ENCODE assay signal across 11 cellular contexts in the genomic region with DNA sequence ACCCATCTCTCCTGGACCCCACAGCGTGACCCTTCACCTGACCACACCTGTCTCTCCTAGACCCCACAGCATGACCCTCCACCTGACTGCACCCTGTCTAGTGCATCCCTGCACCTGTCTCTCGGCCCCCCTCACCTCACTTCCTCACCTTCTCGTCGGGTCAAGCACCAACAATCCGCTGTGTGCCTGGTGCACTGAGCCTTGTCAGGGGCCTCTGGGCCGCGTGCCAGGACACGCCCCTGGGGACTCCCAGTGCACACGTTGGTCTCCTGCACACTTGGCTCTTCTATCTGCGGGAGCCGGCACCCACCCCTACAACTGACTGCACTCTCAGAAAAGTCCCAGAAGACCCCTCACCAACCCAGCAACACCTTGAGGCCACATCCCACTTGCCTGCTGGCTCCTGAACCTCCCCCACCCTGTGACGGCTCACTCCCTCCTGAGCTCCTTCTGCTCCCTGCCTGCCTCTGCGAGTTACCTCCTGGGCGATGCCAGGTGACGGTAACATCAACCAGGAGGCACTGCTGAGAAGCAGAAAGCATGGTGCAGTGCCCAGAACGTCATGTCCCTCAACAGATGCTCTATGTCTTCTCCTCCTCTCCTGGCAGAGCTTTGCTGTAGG.
DNase-seq lines count a peak whose midpoint lies in the region; ATAC-seq, FAIRE-seq and TF ChIP-seq lines count a peak whose summit lies in the region.
"Had no signal": no experiment of that assay in that cellular context is flagged by ENCODE, and none has a peak within 500 bp of the region (broad histone marks: within the 10 kb centered on the region; RNA-seq: fewer than 3 reads in every experiment).

No MANE protein-coding gene starts in this region.

- 95% methylated on average over 16 of the region's 16 CpGs for WGBS in smooth muscle cell (ENCODE audit: low lambda C conversion rate)

- peak; percentile 38 for DNase-seq in GM18507 (ENCODE audit: extremely low spot score, insufficient read length, low read depth)
- DNase-seq in NCI-H1092 treated with DMSO at 0.1 percent for 48 hours (lab: John Stamatoyannopoulos, UW): peak; percentile 2
- peak; percentile 95 for DNase-seq in cerebellar cortex (ENCODE audit: low spot score)
- DNase-seq in sciatic nerve (ENCODE audit: low spot score): peak; percentile 53
- no peak for DNase-seq in SIG-M5 (lab: John Stamatoyannopoulos, UW)
- no peak for DNase-seq in smooth muscle cell (lab: John Stamatoyannopoulos, UW; ENCODE audit: unreplicated experiment)
- DNase-seq: activated CD4-positive, alpha-beta T cell treated with anti-CD3 and anti-CD28 coated beads, Interleukin-2, amount 10 ng/mL, durations not matched to agents 24 days and 14 days; effector memory CD4-positive, alpha-beta T cell; naive thymus-derived CD8-positive, alpha-beta T cell had no signal

- H4K20me1 ChIP-seq in smooth muscle cell (ENCODE audit: low read depth): peaks cover 99% of the 10 kb centered on the region

- no peaks in the 10 kb centered on the region for H3K27me3 ChIP-seq in smooth muscle cell (ENCODE audit: low read depth)

- no peaks in the 10 kb centered on the region for H3F3A ChIP-seq in smooth muscle cell (ENCODE audit: low read depth)

- ATAC-seq in sciatic nerve (no peak), GM21526 (IDR thresholded peaks at IDR 0.05; ENCODE audit: low FRiP score, unreplicated experiment) (no peak)
- ATAC-seq: activated naive CD4-positive, alpha-beta T cell treated with anti-CD3 and anti-CD28 coated beads, Interleukin-2, amount 50 U/mL, for 72 hours; naive thymus-derived CD8-positive, alpha-beta T cell had no signal

- no peak overlapping the region for H3K4me2 ChIP-seq in smooth muscle cell

- no peak overlapping the region for H3K4me3 ChIP-seq in smooth muscle cell

- H3K9ac ChIP-seq in smooth muscle cell (ENCODE audit: low read depth): no peak overlapping the region

- H3K79me2 ChIP-seq in smooth muscle cell (ENCODE audit: low read depth): peaks cover 52% of the 10 kb centered on the region

- FAIRE-seq in GM18507 (lab: Jason Lieb, UNC): peak; percentile 62

- H3K4me1 ChIP-seq in smooth muscle cell (ENCODE audit: low read depth): peaks cover under 1% of the 10 kb centered on the region

- H2AFZ ChIP-seq in smooth muscle cell (ENCODE audit: low read depth): no peak overlapping the region

- no peaks in the 10 kb centered on the region for H3K9me3 ChIP-seq in smooth muscle cell (replicated peaks; ENCODE audit: low read depth)

- intact Hi-C loops in sciatic nerve (cut with DNase I): no loop called here

- H3K36me3 ChIP-seq in smooth muscle cell (ENCODE audit: low read depth): no peaks in the 10 kb centered on the region

- no peak overlapping the region for H3K27ac ChIP-seq in smooth muscle cell (ENCODE audit: low read depth)

- TF ChIP-seq CTCF in smooth muscle cell (IDR thresholded peaks at IDR 0.05; ENCODE audit: borderline replicate concordance, insufficient read depth, poor library complexity, severe bottlenecking): no peak

Comparison
In these comparisons a context has a peak if more than half of its experiments do, and no peak if none do; other contexts are left out.
1. DNase-seq: peak in GM18507 (single experiment), NCI-H1092 treated with DMSO at 0.1 percent for 48 hours (single experiment), cerebellar cortex (single experiment) and sciatic nerve (single experiment); none in SIG-M5 (single experiment) and smooth muscle cell (single experiment).